1 cellular context compared by ENCODE assay signal in the genomic region with DNA sequence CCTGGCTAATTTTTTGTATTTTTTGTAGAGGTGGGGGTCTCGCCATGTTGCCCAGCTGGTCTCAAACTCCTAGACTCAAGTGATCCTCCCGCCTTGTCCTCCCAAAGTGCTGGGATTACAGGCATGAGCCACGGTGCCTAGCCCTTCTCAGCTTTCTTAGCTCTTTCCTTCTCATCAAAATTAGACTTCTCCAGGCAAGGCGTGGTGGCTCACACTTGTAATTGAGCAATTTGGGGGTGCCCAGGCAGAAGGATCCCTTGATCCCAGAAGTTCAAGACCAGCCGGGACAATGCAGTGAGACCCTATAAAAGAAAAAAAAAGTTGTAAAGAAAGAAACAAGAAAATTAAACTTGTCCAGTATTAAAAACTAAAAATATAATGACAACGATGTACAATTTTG.
TF ChIP-seq lines count a peak whose summit lies in the region.

No MANE protein-coding gene starts in this region.

TF ChIP-seq in IMR-90, 13 proteins besides CTCF, POLR2A, EP300 and RAD21:
- TF ChIP-seq BHLHE40 (IDR thresholded peaks at IDR 0.05; ENCODE audit: low read depth, low read length) (no peak), MXI1 (IDR thresholded peaks at IDR 0.05; ENCODE audit: borderline replicate concordance, low read depth, low read length) (no peak), RCOR1 (IDR thresholded peaks at IDR 0.05; ENCODE audit: insufficient replicate concordance, low read length) (no peak), MAFK (IDR thresholded peaks at IDR 0.05; ENCODE audit: low read depth, low read length) (no peak), MAZ (IDR thresholded peaks at IDR 0.05; ENCODE audit: borderline replicate concordance, low read depth, low read length) (no peak)
- TF ChIP-seq, protein P1, sequence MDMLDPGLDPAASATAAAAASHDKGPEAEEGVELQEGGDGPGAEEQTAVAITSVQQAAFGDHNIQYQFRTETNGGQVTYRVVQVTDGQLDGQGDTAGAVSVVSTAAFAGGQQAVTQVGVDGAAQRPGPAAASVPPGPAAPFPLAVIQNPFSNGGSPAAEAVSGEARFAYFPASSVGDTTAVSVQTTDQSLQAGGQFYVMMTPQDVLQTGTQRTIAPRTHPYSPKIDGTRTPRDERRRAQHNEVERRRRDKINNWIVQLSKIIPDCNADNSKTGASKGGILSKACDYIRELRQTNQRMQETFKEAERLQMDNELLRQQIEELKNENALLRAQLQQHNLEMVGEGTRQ (IDR thresholded peaks at IDR 0.05; ENCODE audit: low read depth, low read length): no peak
